ENCODE assay signal across 10 cellular contexts in the genomic region with DNA sequence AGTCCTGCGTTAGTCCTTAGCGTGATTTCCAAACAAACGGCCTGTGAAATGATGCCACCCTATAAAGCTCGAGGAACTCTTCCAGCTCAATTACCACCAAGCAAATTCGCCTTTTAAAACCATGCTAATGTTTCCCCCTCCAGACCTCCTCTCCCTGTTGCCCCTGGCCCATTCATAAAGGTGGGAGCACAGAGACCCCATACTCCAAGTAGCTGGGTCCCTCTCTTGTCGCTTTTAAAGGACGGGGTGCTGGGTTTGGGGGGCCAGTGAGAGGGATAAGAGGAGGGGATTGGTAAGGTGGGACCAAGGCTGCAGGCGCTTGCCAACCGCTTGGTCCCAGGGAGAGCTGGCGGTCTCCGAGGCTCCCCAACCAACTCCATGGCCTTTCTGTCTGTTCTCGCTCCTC. TPM values are rescaled to one million over a fixed set of nuclear protein-coding genes. Genes with fewer than 3 reads are reported as not detected.
DNase-seq lines count a peak whose midpoint lies in the region; ATAC-seq and TF ChIP-seq lines count a peak whose summit lies in the region.
"Had no signal": no experiment of that assay in that cellular context is flagged by ENCODE, and none has a peak within 500 bp of the region (broad histone marks: within the 10 kb centered on the region; RNA-seq: fewer than 3 reads in every experiment).

No MANE protein-coding gene starts in this region.

- H3K27ac ChIP-seq in HUES6 (ENCODE audit: low read depth, low read length): no peak overlapping the region
- no peak overlapping the region for H3K27ac ChIP-seq in osteoblast (ENCODE audit: low read depth, low read length)
- H3K27ac ChIP-seq in RWPE1: no peak overlapping the region

- H3K27me3 Mint-ChIP-seq in Caco-2 (ENCODE audit: insufficient read depth, unreplicated experiment): peaks cover 5% of the 10 kb centered on the region
- peaks cover 42 to 69% of the 10 kb centered on the region in 2 donors for H3K27me3 Mint-ChIP-seq in effector memory CD8-positive, alpha-beta T cell

- DNase-seq in Caco-2 (no peak), osteoblast (ENCODE audit: insufficient read length, low spot score, missing footprints) (no peak), HUDEP-2 (lab: John Stamatoyannopoulos, UW; ENCODE audit: unreplicated experiment in 76 of 76) (no peak), RWPE1 (ENCODE audit: low spot score) (no peak), posterior cingulate gyrus (no peak), NCI-H1694 (lab: John Stamatoyannopoulos, UW) (no peak)
- no peak for DNase-seq in effector memory CD8-positive, alpha-beta T cell
- DNase-seq: left colon, NCI-H1436 treated with DMSO at 0.1 percent for 48 hours had no signal

- H4K20me1 ChIP-seq in osteoblast (ENCODE audit: insufficient read depth, low read length): no peaks in the 10 kb centered on the region

- H3K9me3 ChIP-seq in Caco-2: no peaks in the 10 kb centered on the region
- no peaks in the 10 kb centered on the region for H3K9me3 ChIP-seq in HUES6 (ENCODE audit: control insufficient read depth, insufficient read depth, low read depth, low read length)
- no peaks in the 10 kb centered on the region for H3K9me3 ChIP-seq in osteoblast (ENCODE audit: low read depth, low read length)

- no peak overlapping the region for H2AFZ ChIP-seq in osteoblast (ENCODE audit: low read length)

- H3K4me3 Mint-ChIP-seq in Caco-2 (ENCODE audit: unreplicated experiment): peak overlapping the region; percentile 73
- H3K4me3 Mint-ChIP-seq in effector memory CD8-positive, alpha-beta T cell: peak overlapping the region; percentile 68 to 71

- no peak overlapping the region for H3K9ac ChIP-seq in HUES6 (ENCODE audit: low read length)

- POLR2A ChIA-PET in Caco-2 (lab: Charles Lee): interaction anchor here (0.7 kb wide), 1 partner anchor 9 kb away, joined by 3 read pairs; no protein-coding TSS in a partner anchor
- POLR2A ChIA-PET in RWPE1 (lab: Yijun Ruan, JAX; ENCODE audit: low non-redundant PET): no interaction called here

- H3K36me3 ChIP-seq in Caco-2 (ENCODE audit: control insufficient read depth, insufficient read depth, low read length) (no peaks in the 10 kb centered on the region), HUES6 (ENCODE audit: control insufficient read depth, insufficient read depth, low read length) (no peaks in the 10 kb centered on the region), osteoblast (ENCODE audit: insufficient read depth, low read length) (no peaks in the 10 kb centered on the region)

- CTCF ChIA-PET in Caco-2 (lab: Charles Lee) (interaction anchor here (1.2 kb wide), 1 partner anchor 10 kb away, joined by 5 read pairs; no protein-coding TSS in a partner anchor), RWPE1 (lab: Yijun Ruan, JAX) (interaction anchor here (2.1 to 2.9 kb wide), 2 partner anchors 16 to 106 kb away, joined by 13 read pairs; no protein-coding TSS in a partner anchor)

- peaks cover 13% of the 10 kb centered on the region for H3K4me1 Mint-ChIP-seq in Caco-2 (ENCODE audit: low read depth, unreplicated experiment)
- peaks cover 30 to 40% of the 10 kb centered on the region in 2 donors for H3K4me1 Mint-ChIP-seq in effector memory CD8-positive, alpha-beta T cell (ENCODE audit: low read depth in 2 of 2)

- no peak for TF ChIP-seq CTCF in Caco-2 (IDR thresholded peaks at IDR 0.05; ENCODE audit: insufficient read depth in 1 of 2, low read depth in 1 of 2, low read length in 1 of 2, severe bottlenecking in 1 of 2, unreplicated experiment in 1 of 2)
- no peak for TF ChIP-seq CTCF in osteoblast (IDR thresholded peaks at IDR 0.05; ENCODE audit: extremely low read depth, low read depth, low read length)
- TF ChIP-seq CTCF in RWPE1 (conservative IDR thresholded peaks at IDR 0.05; ENCODE audit: low read depth): no peak

- intact Hi-C loops in Caco-2 (cut with micrococcal nuclease; ENCODE audit: unreplicated experiment) (no loop called here), posterior cingulate gyrus (cut with DNase I) (no loop called here)

- no peaks in the 10 kb centered on the region for H3K9me3 Mint-ChIP-seq in Caco-2 (ENCODE audit: unreplicated experiment)
- no peaks in the 10 kb centered on the region for H3K9me3 Mint-ChIP-seq in effector memory CD8-positive, alpha-beta T cell

- peaks cover 15% of the 10 kb centered on the region for H3K4me1 ChIP-seq in Caco-2
- peaks cover 50% of the 10 kb centered on the region for H3K4me1 ChIP-seq in HUES6 (ENCODE audit: control insufficient read depth, insufficient read depth, low read length)
- H3K4me1 ChIP-seq in osteoblast (ENCODE audit: insufficient read depth, low read length): no peaks in the 10 kb centered on the region

- no TSS peak for BruUV-seq in Caco-2 (replicated peaks; lab: Mats Ljungman, UMichigan)

- H3K4me3 ChIP-seq in Caco-2 (ENCODE audit: low read depth, low read length) (no peak overlapping the region; the same call in 1 of the 2 replicates), HUES6 (ENCODE audit: low read depth, low read length) (peak overlapping the region; percentile 69), osteoblast (ENCODE audit: insufficient read depth, low read length) (no peak overlapping the region)

- H3K36me3 Mint-ChIP-seq in Caco-2 (ENCODE audit: insufficient read depth, unreplicated experiment): peaks cover 9% of the 10 kb centered on the region
- peaks cover 10% of the 10 kb centered on the region for H3K36me3 Mint-ChIP-seq in effector memory CD8-positive, alpha-beta T cell (ENCODE audit: insufficient read depth)

- H3K4me2 ChIP-seq in osteoblast (ENCODE audit: insufficient read depth, low read length): peak overlapping the region; percentile 60

- H3K27me3 ChIP-seq in Caco-2 (replicated peaks; ENCODE audit: control insufficient read depth, insufficient read depth, low read length) (no peaks in the 10 kb centered on the region), HUES6 (ENCODE audit: control insufficient read depth, insufficient read depth, low read length) (peaks cover 94% of the 10 kb centered on the region), osteoblast (ENCODE audit: insufficient read depth, low read length) (peaks cover 87% of the 10 kb centered on the region)

- ATAC-seq in effector memory CD8-positive, alpha-beta T cell (replicated peaks): no peak
- ATAC-seq: left colon had no signal

- H3K27ac Mint-ChIP-seq in Caco-2 (ENCODE audit: unreplicated experiment): no peak overlapping the region
- H3K27ac Mint-ChIP-seq in effector memory CD8-positive, alpha-beta T cell: peak overlapping the region in 1 of 2 donors; percentile 5

- peaks cover under 1% of the 10 kb centered on the region for H3K79me2 ChIP-seq in osteoblast (ENCODE audit: insufficient read depth, low read length)

RNA-seq across cellular contexts. Expression of a gene that starts 1.2 kb away (rescaled TPM):
- total RNA-seq in Caco-2 (2022) (1.4 and 1.7 TPM in 2 replicates), osteoblast (not detected in 2 replicates)

RNA-seq across cellular contexts. Expression of a gene that starts 5.0 kb away (rescaled TPM):
- total RNA-seq in Caco-2 (2022) (129 and 141 TPM in 2 replicates), osteoblast (107 and 109 TPM in 2 replicates)

RNA-seq across cellular contexts. Expression of a gene that starts 13.4 kb away (rescaled TPM):
- total RNA-seq in Caco-2 (2022) (not detected in 2 replicates), osteoblast (not detected in 2 replicates)
